12 cellular contexts compared by ENCODE assay signal in genomic region chr18:58527116-58528010, GRCh38.
DNase-seq lines count a peak whose midpoint lies in the region; ATAC-seq and TF ChIP-seq lines count a peak whose summit lies in the region.
"Had no signal": no experiment of that assay in that cellular context is flagged by ENCODE, and none has a peak within 500 bp of the region (broad histone marks: within the 10 kb centered on the region; RNA-seq: fewer than 3 reads in every experiment).

No MANE protein-coding gene starts in this region.

- no peaks in the 10 kb centered on the region for H3K9me2 ChIP-seq in SK-N-SH

- TF ChIP-seq RAD21 in SK-N-SH (IDR thresholded peaks at IDR 0.05; ENCODE audit: low read length), result no peak

- no peaks in the 10 kb centered on the region for H3K9me3 ChIP-seq in SK-N-SH
- H3K9me3 ChIP-seq in vagina, result no peaks in the 10 kb centered on the region
- H3K9me3 ChIP-seq: prostate gland had no signal

- CTCF ChIA-PET in SK-N-SH (lab: Yijun Ruan, JAX), result interaction anchor here (1.0 to 4.8 kb wide), 6 partner anchors 12 to 254 kb away, joined by 3 to 162 read pairs (median 4); no protein-coding TSS in a partner anchor

- ATAC-seq in SK-N-SH treated with all-trans-retinoic acid at 6 μM for 48 hours (peak; percentile 42; the same call in 2 of the 3 replicates), GM21360 (IDR thresholded peaks at IDR 0.05; ENCODE audit: unreplicated experiment) (no peak)

- H3K4me3 ChIP-seq in SK-N-SH (ENCODE audit: low read depth in 2 of 2, low read length in 1 of 2), result no peak overlapping the region
- H3K4me3 ChIP-seq in fibroblast of pulmonary artery (replicated peaks; ENCODE audit: low read depth, low read length), result no peak overlapping the region
- H3K4me3 ChIP-seq in vagina, result no peak overlapping the region
- H3K4me3 ChIP-seq: prostate gland, tibial nerve had no signal

- H3K9ac ChIP-seq in SK-N-SH, result no peak overlapping the region

- no peaks in the 10 kb centered on the region for H4K20me1 ChIP-seq in SK-N-SH (ENCODE audit: insufficient read depth)

- H3K79me2 ChIP-seq in SK-N-SH (ENCODE audit: insufficient read depth), result no peaks in the 10 kb centered on the region

- no peaks in the 10 kb centered on the region for H3F3A ChIP-seq in SK-N-SH (replicated peaks; ENCODE audit: insufficient read depth)

- H3K4me1 ChIP-seq in SK-N-SH (ENCODE audit: control insufficient read depth in 1 of 2, insufficient read depth in 2 of 2, low read depth in 1 of 2, low read length in 1 of 2) (no peaks in the 10 kb centered on the region; a peak in 1 of 4 replicates), vagina (no peaks in the 10 kb centered on the region)
- H3K4me1 ChIP-seq: prostate gland had no signal

- no peaks in the 10 kb centered on the region for H3K27me3 ChIP-seq in SK-N-SH (ENCODE audit: insufficient read depth)
- H3K27me3 ChIP-seq in vagina, result no peaks in the 10 kb centered on the region
- H3K27me3 ChIP-seq: tibial nerve had no signal

- H3K4me2 ChIP-seq in SK-N-SH, result no peak overlapping the region

- intact Hi-C loops in vagina (cut with DNase I), result no loop called here

- no peak for DNase-seq in SK-N-SH
- DNase-seq in NCI-H82 (lab: John Stamatoyannopoulos, UW), result peak; percentile 38
- peak; percentile 13 for DNase-seq in fibroblast of pulmonary artery (ENCODE audit: low read depth)
- no peak for DNase-seq in vagina (ENCODE audit: extremely low spot score in 2 of 2)
- no peak for DNase-seq in NOMO-1 (lab: John Stamatoyannopoulos, UW; ENCODE audit: unreplicated experiment in 2 of 2)
- DNase-seq in UCSD-AML1 (lab: John Stamatoyannopoulos, UW; ENCODE audit: unreplicated experiment), result no peak
- DNase-seq: activated naive CD8-positive, alpha-beta T cell treated with anti-CD3 and anti-CD28 coated beads, Interleukin-2, amount 10 ng/mL, durations not matched to agents 7 days and 5 days; NCI-H1048 had no signal

- no peak for TF ChIP-seq EP300 in SK-N-SH (IDR thresholded peaks at IDR 0.05; ENCODE audit: borderline replicate concordance in 1 of 2, low read depth in 1 of 2, low read length in 1 of 2)

- H3K27ac ChIP-seq in SK-N-SH (ENCODE audit: low read depth in 2 of 2, low read length in 1 of 2), result peak overlapping the region in 1 of 2 experiments; percentile 36; a peak in 1 of 4 replicates
- no peak overlapping the region for H3K27ac ChIP-seq in vagina
- H3K27ac ChIP-seq: prostate gland, tibial nerve had no signal

- no peaks in the 10 kb centered on the region for H3K36me3 ChIP-seq in SK-N-SH (replicated peaks in 1 of 2; ENCODE audit: control insufficient read depth in 1 of 2, insufficient read depth in 2 of 2, low read length in 1 of 2)
- no peaks in the 10 kb centered on the region for H3K36me3 ChIP-seq in vagina
- H3K36me3 ChIP-seq: prostate gland, tibial nerve had no signal

- TF ChIP-seq CTCF in SK-N-SH (IDR thresholded peaks at IDR 0.05) (no peak), fibroblast of pulmonary artery (IDR thresholded peaks at IDR 0.05; ENCODE audit: low read length, missing control alignments) (no peak), vagina (IDR thresholded peaks at IDR 0.05) (no peak)

- TF ChIP-seq POLR2A in vagina (IDR thresholded peaks at IDR 0.05), result no peak

- H2AFZ ChIP-seq in SK-N-SH (ENCODE audit: low read depth), result no peak overlapping the region

- POLR2A ChIA-PET in SK-N-SH (lab: Yijun Ruan, JAX), result no interaction called here

- 60% methylated on average over 6 of the region's 6 CpGs for WGBS in SK-N-SH (ENCODE audit: low lambda C conversion rate)

TF ChIP-seq in SK-N-SH treated with all-trans-retinoic acid at 6 μM for 48 hours, 23 proteins besides CTCF, POLR2A, EP300 and RAD21:
- no peak for TF ChIP-seq ESRRG (CRISPR knock-in tag; IDR thresholded peaks at IDR 0.05)
- peak; percentile 88 for TF ChIP-seq ISL1 (CRISPR knock-in tag; IDR thresholded peaks at IDR 0.05)
- TF ChIP-seq CREB5 (CRISPR knock-in tag; IDR thresholded peaks at IDR 0.05; ENCODE audit: low read depth), result peak; percentile 90

TF ChIP-seq in SK-N-SH, 30 proteins besides CTCF, POLR2A, EP300 and RAD21:
- TF ChIP-seq FOXM1 (IDR thresholded peaks at IDR 0.05; ENCODE audit: low read depth) (no peak), EZH2phosphoT487 (IDR thresholded peaks at IDR 0.05; ENCODE audit: borderline replicate concordance, low read depth) (no peak), MEF2A (IDR thresholded peaks at IDR 0.05; ENCODE audit: borderline replicate concordance, low read depth) (no peak), MAX (IDR thresholded peaks at IDR 0.05; ENCODE audit: low read depth) (no peak), GATA2 (CRISPR knock-in tag; IDR thresholded peaks at IDR 0.05) (no peak), FOSL2 (IDR thresholded peaks at IDR 0.05; ENCODE audit: borderline replicate concordance, low read depth) (no peak), TCF12 (IDR thresholded peaks at IDR 0.05) (no peak), CHD2 (IDR thresholded peaks at IDR 0.05; ENCODE audit: low read length, partially characterized antibody) (no peak), SIN3A (IDR thresholded peaks at IDR 0.05; ENCODE audit: borderline replicate concordance, low read depth, low read length) (no peak)
TF ChIP-seq in SK-N-SH: peak in this region for 0.

Comparison
In these comparisons a context has a peak if more than half of its experiments do, and no peak if none do; other contexts are left out.
1. DNase-seq: peak in NCI-H82 (single experiment) and fibroblast of pulmonary artery (single experiment); none in SK-N-SH (single experiment), vagina (0 of 2), NOMO-1 (0 of 2) and UCSD-AML1 (single experiment).